In the genomic region with DNA sequence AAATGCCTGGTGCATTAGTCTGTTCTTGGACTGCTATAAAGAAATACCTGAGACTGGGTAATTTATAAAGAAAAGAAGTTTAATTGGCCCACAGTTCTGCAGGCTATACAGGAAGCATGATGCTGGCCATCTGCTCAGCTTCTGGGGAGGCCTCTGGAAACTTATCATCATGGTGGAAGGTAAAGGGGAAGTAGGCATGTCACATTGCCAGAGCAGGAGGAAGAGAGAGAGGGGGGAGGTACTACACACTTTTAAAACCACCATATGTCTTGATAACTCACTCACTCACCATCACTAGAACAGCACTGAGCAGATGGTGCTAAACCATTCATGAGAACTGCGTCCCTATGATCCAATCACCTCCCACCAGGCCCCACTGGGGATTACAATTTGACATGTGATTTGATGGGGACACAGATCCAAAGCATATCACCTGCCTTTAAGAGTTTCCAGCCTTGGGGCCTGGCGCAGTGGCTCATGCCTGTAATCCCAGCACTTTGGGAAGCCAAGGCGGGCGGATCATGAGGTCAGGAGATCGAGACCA, we compare ENCODE assay signal across 26 cellular contexts.
A peak's percentile ranks its signal among the peaks of the same experiment; 100 is the strongest.
DNase-seq lines count a peak whose midpoint lies in the region; ATAC-seq, FAIRE-seq and TF ChIP-seq lines count a peak whose summit lies in the region.
"Had no signal": no experiment of that assay in that cellular context is flagged by ENCODE, and none has a peak within 500 bp of the region (broad histone marks: within the 10 kb centered on the region; RNA-seq: fewer than 3 reads in every experiment).

No MANE protein-coding gene starts in this region.

- peak; percentile 38 for DNase-seq in GDM1 (lab: John Stamatoyannopoulos, UW)
- peak; percentile 9 for DNase-seq in NAMALWA (ENCODE audit: low spot score)
- DNase-seq in astrocyte (ENCODE audit: low read depth), result peak; percentile 17
- no peak for DNase-seq in PC-3
- no peak for DNase-seq in endodermal cell
- no peak for DNase-seq in NCI-H226
- no peak for DNase-seq in NCI-H2029 treated with DMSO at 0.1 percent for 48 hours (lab: John Stamatoyannopoulos, UW)
- DNase-seq: activated CD8-positive, alpha-beta memory T cell treated with anti-CD3 and anti-CD28 coated beads for 24 hours; activated naive CD4-positive, alpha-beta T cell; activated T-cell treated with anti-CD3 and anti-CD28 coated beads, Interleukin-2, amount 50 U/mL, for 4 hours; amygdala; heart left ventricle; NCI-H1105; NCI-H526; nucleus accumbens; retina; stimulated activated CD4-positive, alpha-beta T cell treated with anti-CD3 and anti-CD28 coated beads, Interleukin-2, amount 100 ng/mL, for 48 hours; stimulated activated naive CD4-positive, alpha-beta T cell treated with Interleukin-2 at 50 U/mL for 16 hours; T-helper 9 cell had no signal

- H4K20me1 ChIP-seq in OCI-LY3 (ENCODE audit: insufficient read depth, low read length) (no peaks in the 10 kb centered on the region), astrocyte (ENCODE audit: insufficient read depth, low read length) (no peaks in the 10 kb centered on the region), PC-3 (ENCODE audit: low read length) (no peaks in the 10 kb centered on the region)

- H3K27ac ChIP-seq in OCI-LY3 (ENCODE audit: low read length) (peak overlapping the region; percentile 45; the same call in 1 of the 2 replicates), astrocyte (ENCODE audit: low read depth, low read length) (no peak overlapping the region), PC-3 (ENCODE audit: low read length) (no peak overlapping the region), endodermal cell (ENCODE audit: low read depth, low read length) (no peak overlapping the region)
- H3K27ac ChIP-seq: C4-2B, cardiac muscle cell, heart left ventricle, KMS-11, thoracic aorta had no signal

- H3K4me3 Mint-ChIP-seq in astrocyte (ENCODE audit: unreplicated experiment) (no peak overlapping the region), endodermal cell (no peak overlapping the region)
- H3K4me3 Mint-ChIP-seq: activated T-cell treated with anti-CD3 and anti-CD28 coated beads, Interleukin-2, amount 50 U/mL, for 4 hours had no signal

- intact Hi-C loops in PC-3 (cut with micrococcal nuclease), result no loop called here

- H3K27ac Mint-ChIP-seq in astrocyte (ENCODE audit: unreplicated experiment), result no peak overlapping the region
- no peak overlapping the region for H3K27ac Mint-ChIP-seq in endodermal cell

- FAIRE-seq in astrocyte (lab: Jason Lieb, UNC), result no peak
- FAIRE-seq: GM18507 had no signal

- peak overlapping the region; percentile 4; the same call in 1 of the 2 replicates for H3K4me2 ChIP-seq in OCI-LY3 (ENCODE audit: low read length)
- H3K4me2 ChIP-seq in astrocyte (ENCODE audit: low read length), result no peak overlapping the region
- H3K4me2 ChIP-seq in PC-3 (ENCODE audit: low read length), result no peak overlapping the region
- H3K4me2 ChIP-seq: KMS-11 had no signal

- H3K27me3 Mint-ChIP-seq in astrocyte (ENCODE audit: low read depth, unreplicated experiment) (peaks cover 13% of the 10 kb centered on the region), endodermal cell (ENCODE audit: insufficient read depth) (no peaks in the 10 kb centered on the region)

- TF ChIP-seq CTCF in OCI-LY3 (IDR thresholded peaks at IDR 0.05; ENCODE audit: low read depth, low read length) (no peak), astrocyte (IDR thresholded peaks at IDR 0.05; ENCODE audit: insufficient read depth, low read depth, low read length) (no peak), PC-3 (conservative IDR thresholded peaks at IDR 0.05; ENCODE audit: low read depth, low read length) (no peak), endodermal cell (conservative IDR thresholded peaks at IDR 0.05) (no peak)

- no peak overlapping the region for H3K9ac ChIP-seq in OCI-LY3 (ENCODE audit: low read length)
- no peak overlapping the region for H3K9ac ChIP-seq in astrocyte (ENCODE audit: low read length)
- H3K9ac ChIP-seq in PC-3 (ENCODE audit: low read length), result no peak overlapping the region
- H3K9ac ChIP-seq in endodermal cell (ENCODE audit: extremely low read depth, low read length, poor library complexity, severe bottlenecking), result no peak overlapping the region
- H3K9ac ChIP-seq: KMS-11 had no signal

- no peaks in the 10 kb centered on the region for H3K9me2 ChIP-seq in PC-3 (replicated peaks; ENCODE audit: low read length)

- WGBS in endodermal cell (ENCODE audit: insufficient coverage in 1 of 2, insufficient read length in 1 of 2), 2 experiments, result 96% methylated on average over 5 of the region's 5 CpGs; no CpG with 5 or more reads in 1 of the 2 experiments

- H3K4me3 ChIP-seq in OCI-LY3 (ENCODE audit: low read length), result no peak overlapping the region
- no peak overlapping the region for H3K4me3 ChIP-seq in astrocyte (ENCODE audit: insufficient read depth, low read depth, low read length)
- H3K4me3 ChIP-seq in PC-3 (ENCODE audit: low read length), result no peak overlapping the region
- no peak overlapping the region for H3K4me3 ChIP-seq in endodermal cell (ENCODE audit: low read length)
- H3K4me3 ChIP-seq: cardiac muscle cell, heart left ventricle, thoracic aorta had no signal

- H3K36me3 Mint-ChIP-seq in astrocyte (ENCODE audit: low read depth, unreplicated experiment) (no peaks in the 10 kb centered on the region), endodermal cell (ENCODE audit: low read depth) (peaks cover 12% of the 10 kb centered on the region)

- H3K4me1 ChIP-seq in OCI-LY3 (ENCODE audit: low read length), result peaks cover 23% of the 10 kb centered on the region
- no peaks in the 10 kb centered on the region for H3K4me1 ChIP-seq in astrocyte (ENCODE audit: insufficient read depth, low read length)
- H3K4me1 ChIP-seq in PC-3 (ENCODE audit: insufficient read depth, low read length), result no peaks in the 10 kb centered on the region
- no peaks in the 10 kb centered on the region for H3K4me1 ChIP-seq in endodermal cell (ENCODE audit: control insufficient read depth, insufficient read depth, low read length)
- H3K4me1 ChIP-seq: heart left ventricle had no signal

- H3K36me3 ChIP-seq in OCI-LY3 (replicated peaks; ENCODE audit: low read depth, low read length), result peaks cover 3% of the 10 kb centered on the region
- no peaks in the 10 kb centered on the region for H3K36me3 ChIP-seq in astrocyte (ENCODE audit: insufficient read depth, low read length)
- H3K36me3 ChIP-seq in PC-3 (ENCODE audit: low read depth, low read length), result no peaks in the 10 kb centered on the region
- H3K36me3 ChIP-seq in endodermal cell (ENCODE audit: control insufficient read depth, insufficient read depth, low read length), result no peaks in the 10 kb centered on the region
- H3K36me3 ChIP-seq: cardiac muscle cell, heart left ventricle, thoracic aorta had no signal

- no TSS peak for BruUV-seq in PC-3 (replicated peaks; lab: Mats Ljungman, UMichigan)

- H3K9me3 ChIP-seq in OCI-LY3 (ENCODE audit: insufficient read depth, low read length), result peaks cover 7% of the 10 kb centered on the region; the same call in 1 of the 2 replicates
- no peaks in the 10 kb centered on the region for H3K9me3 ChIP-seq in astrocyte (ENCODE audit: insufficient read depth, low read depth, low read length)
- H3K9me3 ChIP-seq in PC-3 (ENCODE audit: low read length), result peaks cover 5% of the 10 kb centered on the region; the same call in 1 of the 2 replicates
- H3K9me3 ChIP-seq in endodermal cell (ENCODE audit: control insufficient read depth, low read length), result peaks cover 36% of the 10 kb centered on the region
- H3K9me3 ChIP-seq: heart left ventricle, thoracic aorta had no signal

- H3K79me2 ChIP-seq in OCI-LY3 (ENCODE audit: low read length) (no peaks in the 10 kb centered on the region), astrocyte (ENCODE audit: insufficient read depth, low read length) (no peaks in the 10 kb centered on the region), PC-3 (ENCODE audit: low read length) (no peaks in the 10 kb centered on the region)

- H3F3A ChIP-seq in PC-3 (ENCODE audit: low read length, unreplicated experiment), result no peaks in the 10 kb centered on the region

- POLR2A ChIA-PET in PC-3 (lab: Charles Lee; ENCODE audit: unreplicated experiment), result no interaction called here

- H3K27me3 ChIP-seq in OCI-LY3 (ENCODE audit: low read depth, low read length), result no peaks in the 10 kb centered on the region
- no peaks in the 10 kb centered on the region for H3K27me3 ChIP-seq in astrocyte (ENCODE audit: insufficient read depth, low read length)
- no peaks in the 10 kb centered on the region for H3K27me3 ChIP-seq in PC-3 (ENCODE audit: low read length)
- H3K27me3 ChIP-seq in endodermal cell (ENCODE audit: control insufficient read depth, insufficient read depth, low read length, poor library complexity, severe bottlenecking), result no peaks in the 10 kb centered on the region
- H3K27me3 ChIP-seq: cardiac muscle cell had no signal

- peaks cover 7% of the 10 kb centered on the region for H3K9me3 Mint-ChIP-seq in astrocyte (ENCODE audit: unreplicated experiment)
- H3K9me3 Mint-ChIP-seq in endodermal cell, result peaks cover 36% of the 10 kb centered on the region
- H3K9me3 Mint-ChIP-seq: activated T-cell treated with anti-CD3 and anti-CD28 coated beads, Interleukin-2, amount 50 U/mL, for 4 hours had no signal

- H3K4me1 Mint-ChIP-seq in astrocyte (ENCODE audit: low read depth, unreplicated experiment) (no peaks in the 10 kb centered on the region), endodermal cell (peaks cover 6% of the 10 kb centered on the region)

- ATAC-seq in PC-3, result no peak
- ATAC-seq: activated T-cell treated with anti-CD3 and anti-CD28 coated beads, Interleukin-2, amount 50 U/mL, for 4 hours; HCT116; heart left ventricle had no signal

- peak overlapping the region; percentile 48; the same call in 1 of the 2 replicates for H2AFZ ChIP-seq in OCI-LY3 (ENCODE audit: low read depth, low read length)
- no peak overlapping the region for H2AFZ ChIP-seq in astrocyte (ENCODE audit: low read depth, low read length)
- no peak overlapping the region for H2AFZ ChIP-seq in PC-3 (ENCODE audit: low read length)

- CTCF ChIA-PET in PC-3 (lab: Charles Lee), result no interaction called here

Comparison
In these comparisons a context has a peak if more than half of its experiments do, and no peak if none do; other contexts are left out.
1. DNase-seq: peak in GDM1 (single experiment), NAMALWA (single experiment) and astrocyte (single experiment); none in PC-3 (single experiment), endodermal cell (single experiment), NCI-H226 (single experiment) and NCI-H2029 treated with DMSO at 0.1 percent for 48 hours (single experiment).